ENCODE assay signal across 12 cellular contexts in the genomic region with DNA sequence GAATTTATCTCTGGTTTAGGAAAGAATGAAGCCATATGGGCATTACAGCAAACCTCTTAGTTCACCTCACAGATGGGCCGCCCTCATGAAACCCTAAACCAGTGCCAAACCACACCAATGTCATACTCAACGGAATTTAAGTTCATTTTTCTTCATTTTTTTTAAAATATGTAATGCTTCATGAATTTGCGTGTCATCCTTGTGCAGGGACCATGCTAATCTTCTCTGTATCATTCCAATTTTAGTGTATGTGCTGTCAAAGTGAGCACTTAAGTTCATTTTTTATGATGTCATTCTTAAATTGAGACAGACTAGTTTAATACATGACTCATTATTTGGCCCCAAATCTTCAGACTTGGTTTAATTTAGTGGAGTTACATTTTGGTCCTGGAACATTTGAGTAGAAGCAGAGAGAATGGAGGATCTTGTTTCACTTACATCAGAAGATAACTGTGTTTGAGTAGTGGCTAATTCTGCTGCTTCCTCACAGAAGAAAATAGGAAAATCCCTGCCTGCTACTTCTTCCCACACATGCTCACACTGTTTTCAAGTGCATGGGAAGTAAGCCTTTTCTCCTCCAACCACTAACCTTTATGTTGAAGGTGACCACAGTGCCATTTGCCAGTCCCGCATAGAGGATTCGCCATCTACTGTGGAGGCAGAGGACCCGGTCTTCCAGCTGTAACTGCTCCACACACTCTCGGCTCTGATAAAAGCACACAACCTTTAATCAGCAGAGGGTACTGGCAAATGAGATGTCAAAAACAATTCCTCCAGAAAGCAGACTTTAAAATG.
DNase-seq lines count a peak whose midpoint lies in the region; ATAC-seq and TF ChIP-seq lines count a peak whose summit lies in the region.
"Had no signal": no experiment of that assay in that cellular context is flagged by ENCODE, and none has a peak within 500 bp of the region (broad histone marks: within the 10 kb centered on the region; RNA-seq: fewer than 3 reads in every experiment).

No MANE protein-coding gene starts in this region.

- no peaks in the 10 kb centered on the region for H3K9me2 ChIP-seq in PC-3 (replicated peaks; ENCODE audit: low read length)

- H4K20me1 ChIP-seq in PC-3 (ENCODE audit: low read length), result no peaks in the 10 kb centered on the region

- peak; percentile 29; the same call in 1 of the 2 replicates for ATAC-seq in PC-3
- ATAC-seq: body of pancreas had no signal

- H3K27ac ChIP-seq in PC-3 (ENCODE audit: low read length), result no peak overlapping the region
- H3K27ac ChIP-seq in skeletal muscle tissue (ENCODE audit: low read depth, low read length), result peak overlapping the region; percentile 74
- H3K27ac ChIP-seq: body of pancreas, tibial nerve had no signal

- H3K79me2 ChIP-seq in PC-3 (ENCODE audit: low read length), result no peaks in the 10 kb centered on the region

- intact Hi-C loops in PC-3 (cut with micrococcal nuclease), result no loop called here

- DNase-seq in GM04504 (ENCODE audit: low read depth), result peak; percentile 90
- peak; percentile 12 for DNase-seq in PC-3
- peak; percentile 84 for DNase-seq in fibroblast of gingiva (ENCODE audit: low read depth)
- no peak for DNase-seq in SW 1271 (lab: John Stamatoyannopoulos, UW)
- DNase-seq in NCI-H345 treated with DMSO at 0.1 percent for 48 hours (lab: John Stamatoyannopoulos, UW; ENCODE audit: unreplicated experiment), result no peak
- DNase-seq in HPDE6-E6E7 (ENCODE audit: extremely low spot score), result no peak
- DNase-seq: body of pancreas, MM.1S, NCI-H82, occipital lobe had no signal

- no peaks in the 10 kb centered on the region for H3F3A ChIP-seq in PC-3 (ENCODE audit: low read length, unreplicated experiment)

- no peak overlapping the region for H3K4me3 ChIP-seq in PC-3 (ENCODE audit: low read length)
- H3K4me3 ChIP-seq in skeletal muscle tissue (ENCODE audit: low read length in 3 of 3), result no peak overlapping the region
- H3K4me3 ChIP-seq: body of pancreas, tibial nerve had no signal

- no peak overlapping the region for H3K9ac ChIP-seq in PC-3 (ENCODE audit: low read length)
- peak overlapping the region in 1 of 3 donors; percentile 9 for H3K9ac ChIP-seq in skeletal muscle tissue (ENCODE audit: low read depth in 1 of 3, low read length in 3 of 3)

- no peak overlapping the region for H2AFZ ChIP-seq in PC-3 (ENCODE audit: low read length)

- no TSS peak for BruUV-seq in PC-3 (replicated peaks; lab: Mats Ljungman, UMichigan)

- H3K4me1 ChIP-seq in PC-3 (ENCODE audit: insufficient read depth, low read length) (no peaks in the 10 kb centered on the region), skeletal muscle tissue (ENCODE audit: control insufficient read depth in 3 of 3, insufficient read depth in 3 of 3, low read length in 3 of 3) (peaks cover 16 to 33% (median 21%) of the 10 kb centered on the region in 3 donors)
- H3K4me1 ChIP-seq: body of pancreas, tibial nerve had no signal

- CTCF ChIA-PET in PC-3 (lab: Charles Lee), result no interaction called here

- H3K4me2 ChIP-seq in PC-3 (ENCODE audit: low read length), result no peak overlapping the region

- POLR2A ChIA-PET in PC-3 (lab: Charles Lee; ENCODE audit: unreplicated experiment), result no interaction called here

- H3K36me3 ChIP-seq in PC-3 (ENCODE audit: low read depth, low read length) (peaks cover 45% of the 10 kb centered on the region), skeletal muscle tissue (ENCODE audit: control insufficient read depth in 3 of 3, insufficient read depth in 3 of 3, low read length in 3 of 3) (peaks cover 43 to 89% (median 82%) of the 10 kb centered on the region in 3 donors)

- H3K9me3 ChIP-seq in PC-3 (ENCODE audit: low read length), result no peaks in the 10 kb centered on the region
- H3K9me3 ChIP-seq in skeletal muscle tissue (ENCODE audit: control insufficient read depth in 3 of 3, low read length in 3 of 3), result no peaks in the 10 kb centered on the region
- H3K9me3 ChIP-seq: body of pancreas, tibial nerve had no signal

- H3K27me3 ChIP-seq in PC-3 (ENCODE audit: low read length), result no peaks in the 10 kb centered on the region
- no peaks in the 10 kb centered on the region for H3K27me3 ChIP-seq in skeletal muscle tissue (ENCODE audit: control insufficient read depth in 3 of 3, insufficient read depth in 3 of 3, low read length in 3 of 3)
- H3K27me3 ChIP-seq: body of pancreas, tibial nerve had no signal

- TF ChIP-seq CTCF in PC-3 (conservative IDR thresholded peaks at IDR 0.05; ENCODE audit: low read depth, low read length), result no peak

Comparison
In these comparisons a context has a peak if more than half of its experiments do, and no peak if none do; other contexts are left out.
1. DNase-seq: peak in GM04504 (single experiment), PC-3 (single experiment) and fibroblast of gingiva (single experiment); none in SW 1271 (0 of 2), NCI-H345 treated with DMSO at 0.1 percent for 48 hours (single experiment) and HPDE6-E6E7 (single experiment).